ENCODE assay signal across 1 cellular context in the genomic region with DNA sequence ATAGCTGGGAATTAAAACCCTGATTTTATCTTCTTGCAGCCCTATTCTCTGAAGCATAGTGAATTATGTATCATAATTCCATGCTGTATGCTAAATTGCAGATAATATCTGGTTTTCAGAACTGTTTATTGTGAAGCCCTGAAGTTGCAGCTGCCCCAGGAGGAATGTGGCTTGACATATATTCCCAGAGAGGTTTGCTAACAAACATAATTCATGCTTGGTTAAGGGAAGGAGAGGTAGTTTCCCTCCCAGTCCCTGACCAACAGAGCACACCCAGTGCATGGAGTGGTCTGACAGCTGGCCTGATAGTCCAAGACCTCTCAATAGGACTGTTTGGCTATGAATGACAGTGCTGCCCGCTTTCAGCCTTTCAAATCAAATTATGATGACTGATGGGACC.
TF ChIP-seq lines count a peak whose summit lies in the region.

No MANE protein-coding gene starts in this region.

TF ChIP-seq in SK-N-SH treated with all-trans-retinoic acid at 6 μM for 48 hours, 23 proteins besides CTCF, POLR2A, EP300 and RAD21 (continued from another document):
- no peak for TF ChIP-seq BACH2 (CRISPR knock-in tag; IDR thresholded peaks at IDR 0.05; ENCODE audit: borderline replicate concordance)
- no peak for TF ChIP-seq ZNF8 (CRISPR knock-in tag; IDR thresholded peaks at IDR 0.05)
- no peak for TF ChIP-seq ZFP30 (CRISPR knock-in tag; IDR thresholded peaks at IDR 0.05)
